29 cellular contexts compared by ENCODE assay signal in genomic region chr5:170854550-170854949, GRCh38. TPM values are rescaled to one million over a fixed set of nuclear protein-coding genes. Genes with fewer than 3 reads are reported as not detected.
"Had no signal": no experiment of that assay in that cellular context is flagged by ENCODE, and none has a peak within 500 bp of the region (broad histone marks: within the 10 kb centered on the region; RNA-seq: fewer than 3 reads in every experiment).

No MANE protein-coding gene starts in this region.

- H3K27ac ChIP-seq: ascending aorta, breast epithelium, esophagus muscularis mucosa had no signal

- H3K36me3 ChIP-seq: ascending aorta, breast epithelium, esophagus muscularis mucosa had no signal

- H3K27me3 ChIP-seq: ascending aorta, breast epithelium, esophagus muscularis mucosa had no signal

- H3K4me1 ChIP-seq: ascending aorta, breast epithelium, esophagus muscularis mucosa had no signal

- H3K4me3 ChIP-seq: ascending aorta, breast epithelium, esophagus muscularis mucosa had no signal

- DNase-seq: activated CD4-positive, alpha-beta memory T cell treated with anti-CD3 and anti-CD28 coated beads for 36 hours; activated CD4-positive, alpha-beta T cell treated with anti-CD3 and anti-CD28 coated beads for 36 hours; activated CD4-positive, alpha-beta T cell treated with anti-CD3 and anti-CD28 coated beads, Interleukin-2, amount 10 ng/mL, durations not matched to agents 24 days and 14 days; activated CD4-positive, CD25-positive, alpha-beta regulatory T cell; activated CD4-positive, CD25-positive, alpha-beta regulatory T cell treated with anti-CD3 and anti-CD28 coated beads, Interleukin-2, amount 50 U/mL, for 72 hours; activated CD8-positive, alpha-beta memory T cell treated with anti-CD3 and anti-CD28 coated beads, Interleukin-2, amount 10 ng/mL, durations not matched to agents 7 days and 5 days; activated CD8-positive, alpha-beta memory T cell treated with anti-CD3 and anti-CD28 coated beads, Interleukin-2, amount 50 U/mL, for 4 hours; activated CD8-positive, alpha-beta T cell treated with anti-CD3 and anti-CD28 coated beads, Interleukin-2, amount 10 ng/mL, durations not matched to agents 7 days and 5 days; activated effector memory CD4-positive, alpha-beta T cell treated with anti-CD3 and anti-CD28 coated beads, Interleukin-2, amount 50 U/mL, for 16 hours; activated naive CD4-positive, alpha-beta T cell; activated naive CD4-positive, alpha-beta T cell treated with anti-CD3 and anti-CD28 coated beads, Interleukin-2, amount 10 ng/mL, durations not matched to agents 7 days and 5 days; activated naive CD8-positive, alpha-beta T cell treated with anti-CD3 and anti-CD28 coated beads, Interleukin-2, amount 10 ng/mL, durations not matched to agents 7 days and 5 days; activated T-cell treated with anti-CD3 and anti-CD28 coated beads, Interleukin-2, amount 50 U/mL, for 1 hour; activated T-cell treated with anti-CD3 and anti-CD28 coated beads, Interleukin-2, amount 50 U/mL, for 48 hours; cortex of kidney; dermis blood vessel endothelial cell; effector CD4-positive, alpha-beta T cell; effector memory CD8-positive, alpha-beta T cell; erythroblast; head of caudate nucleus; T-helper 2 cell had no signal

- H3K9me3 ChIP-seq: ascending aorta had no signal

RNA-seq across cellular contexts. Expression of gene RANBP17, which starts 7.3 kb away (rescaled TPM):
- total RNA-seq: activated CD4-positive, alpha-beta memory T cell treated with anti-CD3 and anti-CD28 coated beads for 36 hours; activated CD4-positive, alpha-beta T cell treated with anti-CD3 and anti-CD28 coated beads for 36 hours; activated CD4-positive, alpha-beta T cell treated with anti-CD3 and anti-CD28 coated beads, Interleukin-2, amount 10 ng/mL, durations not matched to agents 24 days and 14 days; activated CD8-positive, alpha-beta memory T cell treated with anti-CD3 and anti-CD28 coated beads for 36 hours; activated CD8-positive, alpha-beta memory T cell treated with anti-CD3 and anti-CD28 coated beads, Interleukin-2, amount 10 ng/mL, durations not matched to agents 7 days and 5 days; activated naive CD4-positive, alpha-beta T cell treated with anti-CD3 and anti-CD28 coated beads, Interleukin-2, amount 50 U/mL, for 72 hours; activated T-helper 1 cell treated with anti-CD3 and anti-CD28 coated beads, Interleukin-12 subunit alpha, Interleukin-12 subunit beta, Interleukin-2, Interleukin-4 antibody, amounts not matched to agents 30 ng/mL and 10 ng/mL and 1 ng/mL, durations not matched to agents 14 hours and 24 hours and 36 hours; activated T-helper 2 cell treated with anti-CD3 and anti-CD28 coated beads, Interferon-gamma antibody, Interleukin-2, Interleukin-4, amounts not matched to agents 10 μg/mL and 5 μg/mL and 100 μg/mL, durations not matched to agents 14 hours and 24 hours and 36 hours; T-helper 1 cell treated with Interleukin-12 subunit alpha and Interleukin-12 subunit beta and Interleukin-4 antibody, amounts not matched to agents 30 ng/mL and 1 ng/mL, for 36 hours had no signal
